Comparison of ENCODE assay signal across 25 cellular contexts in genomic region chr10:70969188-70969587, GRCh38.
"Had no signal": no experiment of that assay in that cellular context is flagged by ENCODE, and none has a peak within 500 bp of the region (broad histone marks: within the 10 kb centered on the region; RNA-seq: fewer than 3 reads in every experiment).

No MANE protein-coding gene starts in this region.

- DNase-seq: hippocampal formation; left colon; left lung; midbrain; mucosa of descending colon; naive thymus-derived CD4-positive, alpha-beta T cell; occipital lobe; right lobe of liver; stimulated activated CD4-positive, alpha-beta T cell treated with anti-CD3 and anti-CD28 coated beads, Interleukin-12 subunit alpha, Interleukin-12 subunit beta, amount 100 ng/mL, for 4 hours; stimulated activated CD4-positive, alpha-beta T cell treated with anti-CD3 and anti-CD28 coated beads, Interleukin-15, amount 100 ng/mL, for 24 hours; stimulated activated CD4-positive, alpha-beta T cell treated with anti-CD3 and anti-CD28 coated beads, Interleukin-2, amount 100 ng/mL, for 24 hours; stimulated activated CD4-positive, alpha-beta T cell treated with anti-CD3 and anti-CD28 coated beads, Interleukin-4, amount 100 ng/mL, for 1 hour; stimulated activated naive B cell treated with anti-CD40 and anti-IgM and Interleukin-4, amounts not matched to agents 10 μg/mL and 1 μg/mL and 100 μg/mL, for 72 hours; stimulated activated naive CD8-positive, alpha-beta T cell treated with anti-CD3 and anti-CD28 coated beads, Interleukin-15, Interleukin-2, amounts not matched to agents 100 U/mL and 50 U/mL, for 24 hours; stomach; testis; thyroid gland; transverse colon had no signal

- H3K4me2 ChIP-seq: smooth muscle cell had no signal

- H3K9ac ChIP-seq: parathyroid adenoma had no signal

- H3K4me3 ChIP-seq: left lung, lung, mucosa of descending colon, right atrium auricular region, right lobe of liver, smooth muscle cell, stomach, testis, thyroid gland, transverse colon, upper lobe of left lung, vagina had no signal

- H3K79me2 ChIP-seq: parathyroid adenoma had no signal

- H3K4me1 ChIP-seq: left lung, parathyroid adenoma, right atrium auricular region, right lobe of liver, stomach, testis, thyroid gland, transverse colon, upper lobe of left lung, vagina had no signal

- H3K36me3 ChIP-seq: left lung, neutrophil, right atrium auricular region, right lobe of liver, stomach, thyroid gland, transverse colon, upper lobe of left lung, vagina had no signal

- ATAC-seq: left colon; left lung; mucosa of descending colon; naive thymus-derived CD4-positive, alpha-beta T cell; right lobe of liver; stimulated activated naive B cell treated with anti-CD40 and anti-IgM and Interleukin-4, amounts not matched to agents 10 μg/mL and 1 μg/mL and 100 μg/mL, for 72 hours; stimulated activated naive CD8-positive, alpha-beta T cell treated with anti-CD3 and anti-CD28 coated beads, Interleukin-15, Interleukin-2, amounts not matched to agents 100 U/mL and 50 U/mL, for 24 hours had no signal

- H3K27me3 ChIP-seq: right atrium auricular region, right lobe of liver, testis, thyroid gland, upper lobe of left lung, vagina had no signal

- H3K9me3 ChIP-seq: mucosa of descending colon, neutrophil, right lobe of liver, testis, thyroid gland, vagina had no signal

- H3K27ac ChIP-seq: left lung, neutrophil, parathyroid adenoma, right atrium auricular region, right lobe of liver, stomach, testis, thyroid gland, transverse colon, upper lobe of left lung, vagina had no signal

- H2AFZ ChIP-seq: parathyroid adenoma had no signal
